Comparison of ENCODE assay signal across 2 cellular contexts in genomic region chr3:38457111-38458003, GRCh38.
TF ChIP-seq lines count a peak whose summit lies in the region.

No MANE protein-coding gene starts in this region.

TF ChIP-seq in HepG2, 621 proteins besides CTCF, POLR2A, EP300 and RAD21:
- TF ChIP-seq CCDC6 (CRISPR knock-in tag; IDR thresholded peaks at IDR 0.05) (no peak), ZSCAN9 (CRISPR knock-in tag; IDR thresholded peaks at IDR 0.05; ENCODE audit: borderline replicate concordance) (no peak), MAFK (conservative IDR thresholded peaks at IDR 0.05 in 1 of 2, IDR thresholded peaks at IDR 0.05 in 1 of 2; ENCODE audit: low read length in 2 of 2) (peak; percentile 53 to 67; a peak in 3 of 4 replicates), TRAFD1 (CRISPR knock-in tag; IDR thresholded peaks at IDR 0.05; ENCODE audit: borderline replicate concordance) (no peak), SNAPC4 (CRISPR knock-in tag; IDR thresholded peaks at IDR 0.05) (no peak), MAFF (IDR thresholded peaks at IDR 0.05; ENCODE audit: low read depth, low read length) (peak; percentile 54), ZNF768 (CRISPR knock-in tag; IDR thresholded peaks at IDR 0.05) (no peak), JDP2 (CRISPR knock-in tag; IDR thresholded peaks at IDR 0.05; ENCODE audit: borderline replicate concordance) (no peak), JUN (CRISPR knock-in tag; IDR thresholded peaks at IDR 0.05) (no peak), MAX (IDR thresholded peaks at IDR 0.05) (no peak), AGO2 (optimal IDR thresholded peaks at IDR 0.05; ENCODE audit: low read depth, low read length) (no peak), HMG20B (CRISPR knock-in tag; conservative IDR thresholded peaks at IDR 0.05) (no peak), MBD4 (IDR thresholded peaks at IDR 0.05; ENCODE audit: borderline replicate concordance, low read length) (no peak), ZFYVE20 (CRISPR knock-in tag; IDR thresholded peaks at IDR 0.05; ENCODE audit: borderline replicate concordance, low read depth) (no peak), ONECUT2 (CRISPR knock-in tag; IDR thresholded peaks at IDR 0.05) (no peak), ZNF674 (CRISPR knock-in tag; IDR thresholded peaks at IDR 0.05; ENCODE audit: low read depth) (no peak), GLI4 (CRISPR knock-in tag; IDR thresholded peaks at IDR 0.05; ENCODE audit: borderline replicate concordance) (no peak), ZFP62 (CRISPR knock-in tag; IDR thresholded peaks at IDR 0.05) (no peak)
TF ChIP-seq in HepG2: peak in this region for 2.

TF ChIP-seq in K562, 482 proteins besides CTCF, POLR2A, EP300 and RAD21:
- TF ChIP-seq C11orf30 (IDR thresholded peaks at IDR 0.05; ENCODE audit: low read depth), result peak; percentile 59; the same call in 1 of the 2 replicates
- TF ChIP-seq NUFIP1 (IDR thresholded peaks at IDR 0.05; ENCODE audit: partially characterized antibody), result no peak
- TF ChIP-seq JUNB (CRISPR knock-in tag; conservative IDR thresholded peaks at IDR 0.05), result no peak
- 0 out of 2 replicates have a peak, but pooled peaks have one; percentile 31 for TF ChIP-seq NR2C2 (CRISPR knock-in tag; IDR thresholded peaks at IDR 0.05)
- TF ChIP-seq NR2C2 (tag; IDR thresholded peaks at IDR 0.05), result no peak; the same call in 1 of the 2 replicates
- TF ChIP-seq NCOR1 (IDR thresholded peaks at IDR 0.05), result no peak
- no peak for TF ChIP-seq XRCC3 (IDR thresholded peaks at IDR 0.05)
- TF ChIP-seq U2AF1 (optimal IDR thresholded peaks at IDR 0.05; ENCODE audit: low read depth, low read length), result no peak
- peak; percentile 83 for TF ChIP-seq ZNF316 (IDR thresholded peaks at IDR 0.05)
- no peak for TF ChIP-seq KLF13 (tag; IDR thresholded peaks at IDR 0.05; ENCODE audit: borderline replicate concordance, low read depth)
- TF ChIP-seq ZBTB33 (CRISPR knock-in tag; IDR thresholded peaks at IDR 0.05), result peak; percentile 38; the same call in 1 of the 2 replicates
- no peak for TF ChIP-seq ELK1 (CRISPR knock-in tag; IDR thresholded peaks at IDR 0.05)
- TF ChIP-seq ELF1 (tag; IDR thresholded peaks at IDR 0.05), result 0 out of 2 replicates have a peak, but pooled peaks have one; percentile 32
- TF ChIP-seq ZNF174 (CRISPR knock-in tag; IDR thresholded peaks at IDR 0.05), result no peak
- peak; percentile 59 for TF ChIP-seq MAFG (tag; conservative IDR thresholded peaks at IDR 0.05)
- TF ChIP-seq GABPA (tag; conservative IDR thresholded peaks at IDR 0.05; ENCODE audit: low read depth), result peak; percentile 65
- no peak for TF ChIP-seq ZNF143 (CRISPR knock-in tag; IDR thresholded peaks at IDR 0.05)
- no peak for TF ChIP-seq GATA2 (CRISPR knock-in tag; IDR thresholded peaks at IDR 0.05)
- peak; percentile 41; the same call in 1 of the 2 replicates for TF ChIP-seq ZKSCAN8 (CRISPR knock-in tag; IDR thresholded peaks at IDR 0.05)
- no peak for TF ChIP-seq SIN3B (IDR thresholded peaks at IDR 0.05; ENCODE audit: low read depth)
- TF ChIP-seq HES1 (IDR thresholded peaks at IDR 0.05; ENCODE audit: low read depth), result no peak
- no peak for TF ChIP-seq TCF3 (CRISPR knock-in tag; IDR thresholded peaks at IDR 0.05)
- no peak for TF ChIP-seq ZNF121 (CRISPR knock-in tag; conservative IDR thresholded peaks at IDR 0.05)
- TF ChIP-seq ETV1 (tag; conservative IDR thresholded peaks at IDR 0.05; ENCODE audit: low read depth), result peak; percentile 66
- no peak for TF ChIP-seq EGR1 (conservative IDR thresholded peaks at IDR 0.05)
- TF ChIP-seq MLLT1 (IDR thresholded peaks at IDR 0.05), result no peak
- no peak for TF ChIP-seq NFRKB (IDR thresholded peaks at IDR 0.05; ENCODE audit: low read depth)
- no peak for TF ChIP-seq TCF7 (IDR thresholded peaks at IDR 0.05; ENCODE audit: borderline replicate concordance)
- TF ChIP-seq HDAC6 (IDR thresholded peaks at IDR 0.05; ENCODE audit: low read depth, low read length), result no peak
- TF ChIP-seq SPI1 (IDR thresholded peaks at IDR 0.05; ENCODE audit: borderline replicate concordance, low read depth, low read length), result peak; percentile 8; the same call in 1 of the 2 replicates
- no peak for TF ChIP-seq ZBTB7A (IDR thresholded peaks at IDR 0.05; ENCODE audit: borderline replicate concordance, control insufficient read depth, low read depth, low read length)
- no peak for TF ChIP-seq ZNF3 (CRISPR knock-in tag; IDR thresholded peaks at IDR 0.05)
- no peak for TF ChIP-seq NR2C1 (IDR thresholded peaks at IDR 0.05)
- no peak for TF ChIP-seq NR2C1 (tag; IDR thresholded peaks at IDR 0.05)
